Comparison of ENCODE assay signal across 8 cellular contexts in genomic region chr11:118998822-118999221, GRCh38. TPM values are rescaled to one million over a fixed set of nuclear protein-coding genes. Genes with fewer than 3 reads are reported as not detected.
DNase-seq lines count a peak whose midpoint lies in the region; ATAC-seq, FAIRE-seq and TF ChIP-seq lines count a peak whose summit lies in the region.

No MANE protein-coding gene starts in this region.

- no peaks in the 10 kb centered on the region for H3K27me3 ChIP-seq in A673 (replicated peaks; ENCODE audit: insufficient read depth, low read depth, low read length, poor library complexity)
- no peaks in the 10 kb centered on the region for H3K27me3 ChIP-seq in thoracic aorta (replicated peaks; ENCODE audit: insufficient read depth)

- H3K27ac Mint-ChIP-seq in activated naive CD8-positive, alpha-beta T cell treated with anti-CD3 and anti-CD28 coated beads, Interleukin-2, amount 50 U/mL, for 24 hours: peak overlapping the region; percentile 99

- H3K4me3 Mint-ChIP-seq in activated naive CD8-positive, alpha-beta T cell treated with anti-CD3 and anti-CD28 coated beads, Interleukin-2, amount 50 U/mL, for 24 hours: peak overlapping the region; percentile 100

- peaks cover 53% of the 10 kb centered on the region for H3K36me3 Mint-ChIP-seq in activated naive CD8-positive, alpha-beta T cell treated with anti-CD3 and anti-CD28 coated beads, Interleukin-2, amount 50 U/mL, for 24 hours (ENCODE audit: low read depth)

- peaks cover 36% of the 10 kb centered on the region for H3K4me1 Mint-ChIP-seq in activated naive CD8-positive, alpha-beta T cell treated with anti-CD3 and anti-CD28 coated beads, Interleukin-2, amount 50 U/mL, for 24 hours

- no peak for ATAC-seq in activated naive CD8-positive, alpha-beta T cell treated with anti-CD3 and anti-CD28 coated beads, Interleukin-2, amount 50 U/mL, for 24 hours
- no peak for ATAC-seq in thoracic aorta (ENCODE audit: insufficient number of reproducible peaks, low FRiP score, low read depth)
- ATAC-seq in HG02763 (IDR thresholded peaks at IDR 0.05; ENCODE audit: unreplicated experiment): no peak

- H3K27ac ChIP-seq in A673 (ENCODE audit: low read depth, low read length, poor library complexity, severe bottlenecking) (peak overlapping the region; percentile 67), kidney (ENCODE audit: low read depth in 2 of 2, low read length in 2 of 2) (peak overlapping the region in 1 of 2 donors; percentile 85), thoracic aorta (peak overlapping the region; percentile 86 to 87)

- TF ChIP-seq CTCF in A673 (conservative IDR thresholded peaks at IDR 0.05; ENCODE audit: low read depth, low read length) (no peak), HFF-Myc (IDR thresholded peaks at IDR 0.05; ENCODE audit: low read depth, low read length, missing control alignments) (no peak), kidney (IDR thresholded peaks at IDR 0.05; ENCODE audit: borderline replicate concordance, extremely low read depth, insufficient read depth) (no peak), thoracic aorta (IDR thresholded peaks at IDR 0.05) (no peak)

- H3K36me3 ChIP-seq in A673 (ENCODE audit: insufficient read depth, low read length, poor library complexity, severe bottlenecking) (peaks cover 32% of the 10 kb centered on the region), kidney (ENCODE audit: control insufficient read depth in 1 of 2, insufficient read depth in 2 of 2, low read length in 2 of 2) (peaks cover 3 to 7% of the 10 kb centered on the region in 2 donors), thoracic aorta (peaks cover 18% of the 10 kb centered on the region)

- TSS peak; percentile 45 for BruUV-seq in A673 (replicated peaks; lab: Mats Ljungman, UMichigan)

- H3K9me3 ChIP-seq in A673 (ENCODE audit: low read depth, low read length, poor library complexity, severe bottlenecking) (no peaks in the 10 kb centered on the region), kidney (ENCODE audit: control insufficient read depth in 1 of 2, low read length in 2 of 2) (no peaks in the 10 kb centered on the region), thoracic aorta (no peaks in the 10 kb centered on the region)

- POLR2A ChIA-PET in A673 (lab: Charles Lee; ENCODE audit: low non-redundant PET): interaction anchor here (0.6 to 0.8 kb wide), 2 partner anchors 42 to 324 kb away, joined by 5 to 25 read pairs; no protein-coding TSS in a partner anchor

- H3K4me1 ChIP-seq in A673 (ENCODE audit: insufficient read depth, low read length, poor library complexity, severe bottlenecking) (peaks cover 14% of the 10 kb centered on the region), kidney (ENCODE audit: control insufficient read depth in 1 of 2, insufficient read depth in 1 of 2, low read depth in 1 of 2, low read length in 2 of 2) (peaks cover 0 to 17% of the 10 kb centered on the region in 2 donors), thoracic aorta (ENCODE audit: control insufficient read depth in 1 of 2, low read depth in 2 of 2) (peaks cover 8 to 26% of the 10 kb centered on the region in 2 donors)

- FAIRE-seq in kidney (lab: Jason Lieb, UNC): no peak

- H3K4me3 ChIP-seq in A673 (ENCODE audit: low read depth, low read length, poor library complexity, severe bottlenecking) (peak overlapping the region; percentile 79), HFF-Myc (replicated peaks; ENCODE audit: low read depth, low read length) (peak overlapping the region; percentile 89), kidney (ENCODE audit: low read length in 2 of 2) (peak overlapping the region; percentile 87 to 88), thoracic aorta (peak overlapping the region; percentile 92)

- DNase-seq in A673 (ENCODE audit: low spot score) (peak; percentile 40), HFF-Myc (ENCODE audit: extremely low read depth, low read depth) (peak; percentile 60), kidney (no peak), thoracic aorta (ENCODE audit: low spot score) (no peak), mesenteric fat pad (ENCODE audit: low spot score) (no peak), ecto neural progenitor cell (ENCODE audit: low spot score) (no peak)
- no peak for DNase-seq in activated naive CD8-positive, alpha-beta T cell treated with anti-CD3 and anti-CD28 coated beads, Interleukin-2, amount 50 U/mL, for 24 hours

- CTCF ChIA-PET in A673 (lab: Charles Lee): no interaction called here

- H3K9me3 Mint-ChIP-seq in activated naive CD8-positive, alpha-beta T cell treated with anti-CD3 and anti-CD28 coated beads, Interleukin-2, amount 50 U/mL, for 24 hours: no peaks in the 10 kb centered on the region

- intact Hi-C loops in A673 (cut with micrococcal nuclease; ENCODE audit: unreplicated experiment) (no loop called here), kidney (cut with DNase I) (no loop called here)

- H3K9ac ChIP-seq in kidney (ENCODE audit: low read length in 2 of 2): peak overlapping the region in 1 of 2 donors; percentile 68

- H3K27me3 Mint-ChIP-seq in activated naive CD8-positive, alpha-beta T cell treated with anti-CD3 and anti-CD28 coated beads, Interleukin-2, amount 50 U/mL, for 24 hours: no peaks in the 10 kb centered on the region

RNA-seq across cellular contexts. Expression of gene CENATAC, which starts 0.9 kb away (rescaled TPM):
- total RNA-seq in A673 (2021) (56.7 and 57.4 TPM in 2 replicates), kidney (45.0 TPM), thoracic aorta (100 to 1,000 TPM in 1 of 2 donors, 10 to 100 TPM in 1; 63.5 to 128 TPM), mesenteric fat pad (34.8 TPM)
- polyA plus RNA-seq in kidney (ENCODE audit: insufficient read depth, low read depth, low replicate concordance): 19.8 TPM

RNA-seq across cellular contexts. Expression of gene RPS25, which starts 19.3 kb away (rescaled TPM):
- total RNA-seq in A673 (2021) (1,091 and 1,176 TPM in 2 replicates), kidney (852 TPM), thoracic aorta (100 to 1,000 TPM; 672 to 840 TPM), mesenteric fat pad (953 TPM)
- 1,047 TPM for polyA plus RNA-seq in kidney (ENCODE audit: insufficient read depth, low read depth, low replicate concordance)

RNA-seq across cellular contexts. Expression of gene TRAPPC4, which starts 19.7 kb away (rescaled TPM):
- total RNA-seq in A673 (2021) (73.0 and 81.2 TPM in 2 replicates), kidney (82.6 TPM), thoracic aorta (10 to 100 TPM; 58.2 to 63.0 TPM), mesenteric fat pad (52.8 TPM)
- polyA plus RNA-seq in kidney (ENCODE audit: insufficient read depth, low read depth, low replicate concordance): 136 TPM

RNA-seq across cellular contexts. Expression of gene FOXR1, which starts 27.3 kb away (rescaled TPM):
- total RNA-seq in A673 (2021) (not detected in 2 replicates), kidney (not detected), thoracic aorta (not detected), mesenteric fat pad (not detected)
- polyA plus RNA-seq in kidney (ENCODE audit: insufficient read depth, low read depth, low replicate concordance): not detected

RNA-seq across cellular contexts. Expression of gene SLC37A4, which starts 31.9 kb away (rescaled TPM):
- 49.3 and 54.6 TPM in 2 replicates for total RNA-seq in A673 (2021)
- total RNA-seq in kidney: 49.5 TPM
- 115 TPM for polyA plus RNA-seq in kidney (ENCODE audit: insufficient read depth, low read depth, low replicate concordance)
- total RNA-seq in thoracic aorta: 10 to 100 TPM; 12.5 to 15.0 TPM
- 10.2 TPM for total RNA-seq in mesenteric fat pad

Comparison
In these comparisons a context has a peak if more than half of its experiments do, and no peak if none do; other contexts are left out.
1. DNase-seq: peak in A673 (single experiment) and HFF-Myc (single experiment); none in activated naive CD8-positive, alpha-beta T cell treated with anti-CD3 and anti-CD28 coated beads, Interleukin-2, amount 50 U/mL, for 24 hours (single experiment), kidney (single experiment), thoracic aorta (single experiment), mesenteric fat pad (single experiment) and ecto neural progenitor cell (single experiment).
2. Peak in every context shown above with its lines, with median percentiles within 50 percentile points of each other: H3K4me3 ChIP-seq.